Comparison of ENCODE assay signal across 1 cellular context in the genomic region with DNA sequence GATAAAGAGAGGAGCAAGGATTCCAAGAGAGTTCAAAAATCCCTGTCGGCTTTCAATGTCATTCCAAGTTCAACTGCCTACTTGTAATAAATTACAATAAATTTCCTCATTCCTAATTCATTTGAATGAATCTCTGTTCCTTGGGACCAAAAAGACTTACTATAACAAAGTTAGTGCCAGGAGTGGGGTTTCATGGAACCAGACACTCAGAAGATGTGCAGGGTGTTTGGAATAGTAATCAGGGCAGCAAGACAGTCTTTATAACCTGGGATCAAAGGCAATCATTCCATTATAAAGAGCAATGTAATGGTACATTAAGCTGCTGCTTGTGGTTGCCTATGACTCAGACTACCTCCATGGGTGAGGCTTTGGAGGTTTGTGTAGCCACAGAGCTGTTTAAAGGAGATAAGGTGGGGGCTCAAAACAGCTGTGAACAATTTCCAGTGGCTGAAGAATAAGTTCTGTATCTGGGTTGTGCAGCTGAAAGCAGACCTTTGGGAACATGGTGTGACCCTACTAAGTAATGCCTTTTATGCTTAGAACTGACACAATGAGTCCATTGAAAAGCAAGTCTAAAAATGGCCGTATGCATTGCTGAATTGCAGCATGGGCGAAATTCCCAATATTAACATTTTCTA.
A peak's percentile ranks its signal among the peaks of the same experiment; 100 is the strongest.
TF ChIP-seq lines count a peak whose summit lies in the region.

No MANE protein-coding gene starts in this region.

TF ChIP-seq in K562, 482 proteins besides CTCF, POLR2A, EP300 and RAD21 (continued from another document and continues in another):
- TF ChIP-seq, protein P1, sequence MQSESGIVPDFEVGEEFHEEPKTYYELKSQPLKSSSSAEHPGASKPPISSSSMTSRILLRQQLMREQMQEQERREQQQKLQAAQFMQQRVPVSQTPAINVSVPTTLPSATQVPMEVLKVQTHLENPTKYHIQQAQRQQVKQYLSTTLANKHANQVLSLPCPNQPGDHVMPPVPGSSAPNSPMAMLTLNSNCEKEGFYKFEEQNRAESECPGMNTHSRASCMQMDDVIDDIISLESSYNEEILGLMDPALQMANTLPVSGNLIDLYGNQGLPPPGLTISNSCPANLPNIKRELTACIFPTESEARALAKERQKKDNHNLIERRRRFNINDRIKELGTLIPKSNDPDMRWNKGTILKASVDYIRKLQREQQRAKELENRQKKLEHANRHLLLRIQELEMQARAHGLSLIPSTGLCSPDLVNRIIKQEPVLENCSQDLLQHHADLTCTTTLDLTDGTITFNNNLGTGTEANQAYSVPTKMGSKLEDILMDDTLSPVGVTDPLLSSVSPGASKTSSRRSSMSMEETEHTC (IDR thresholded peaks at IDR 0.05), result no peak
- no peak for TF ChIP-seq RCOR1 (IDR thresholded peaks at IDR 0.05; ENCODE audit: borderline replicate concordance in 1 of 2, low read depth in 2 of 2, low read length in 2 of 2)
- TF ChIP-seq, protein P2, sequence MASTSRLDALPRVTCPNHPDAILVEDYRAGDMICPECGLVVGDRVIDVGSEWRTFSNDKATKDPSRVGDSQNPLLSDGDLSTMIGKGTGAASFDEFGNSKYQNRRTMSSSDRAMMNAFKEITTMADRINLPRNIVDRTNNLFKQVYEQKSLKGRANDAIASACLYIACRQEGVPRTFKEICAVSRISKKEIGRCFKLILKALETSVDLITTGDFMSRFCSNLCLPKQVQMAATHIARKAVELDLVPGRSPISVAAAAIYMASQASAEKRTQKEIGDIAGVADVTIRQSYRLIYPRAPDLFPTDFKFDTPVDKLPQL (IDR thresholded peaks at IDR 0.05; ENCODE audit: extremely low read depth, insufficient read length), result no peak
- TF ChIP-seq NR2F6 (CRISPR knock-in tag; IDR thresholded peaks at IDR 0.05), result no peak
- TF ChIP-seq HMG20A (CRISPR knock-in tag; conservative IDR thresholded peaks at IDR 0.05), result no peak
- TF ChIP-seq ZNF24 (IDR thresholded peaks at IDR 0.05), result no peak
- TF ChIP-seq ZNF436 (CRISPR knock-in tag; IDR thresholded peaks at IDR 0.05), result no peak
- no peak for TF ChIP-seq NUFIP1 (IDR thresholded peaks at IDR 0.05; ENCODE audit: partially characterized antibody)
- no peak for TF ChIP-seq RBM34 (IDR thresholded peaks at IDR 0.05; ENCODE audit: borderline replicate concordance, insufficient read depth, low read length)
- TF ChIP-seq, protein P3, sequence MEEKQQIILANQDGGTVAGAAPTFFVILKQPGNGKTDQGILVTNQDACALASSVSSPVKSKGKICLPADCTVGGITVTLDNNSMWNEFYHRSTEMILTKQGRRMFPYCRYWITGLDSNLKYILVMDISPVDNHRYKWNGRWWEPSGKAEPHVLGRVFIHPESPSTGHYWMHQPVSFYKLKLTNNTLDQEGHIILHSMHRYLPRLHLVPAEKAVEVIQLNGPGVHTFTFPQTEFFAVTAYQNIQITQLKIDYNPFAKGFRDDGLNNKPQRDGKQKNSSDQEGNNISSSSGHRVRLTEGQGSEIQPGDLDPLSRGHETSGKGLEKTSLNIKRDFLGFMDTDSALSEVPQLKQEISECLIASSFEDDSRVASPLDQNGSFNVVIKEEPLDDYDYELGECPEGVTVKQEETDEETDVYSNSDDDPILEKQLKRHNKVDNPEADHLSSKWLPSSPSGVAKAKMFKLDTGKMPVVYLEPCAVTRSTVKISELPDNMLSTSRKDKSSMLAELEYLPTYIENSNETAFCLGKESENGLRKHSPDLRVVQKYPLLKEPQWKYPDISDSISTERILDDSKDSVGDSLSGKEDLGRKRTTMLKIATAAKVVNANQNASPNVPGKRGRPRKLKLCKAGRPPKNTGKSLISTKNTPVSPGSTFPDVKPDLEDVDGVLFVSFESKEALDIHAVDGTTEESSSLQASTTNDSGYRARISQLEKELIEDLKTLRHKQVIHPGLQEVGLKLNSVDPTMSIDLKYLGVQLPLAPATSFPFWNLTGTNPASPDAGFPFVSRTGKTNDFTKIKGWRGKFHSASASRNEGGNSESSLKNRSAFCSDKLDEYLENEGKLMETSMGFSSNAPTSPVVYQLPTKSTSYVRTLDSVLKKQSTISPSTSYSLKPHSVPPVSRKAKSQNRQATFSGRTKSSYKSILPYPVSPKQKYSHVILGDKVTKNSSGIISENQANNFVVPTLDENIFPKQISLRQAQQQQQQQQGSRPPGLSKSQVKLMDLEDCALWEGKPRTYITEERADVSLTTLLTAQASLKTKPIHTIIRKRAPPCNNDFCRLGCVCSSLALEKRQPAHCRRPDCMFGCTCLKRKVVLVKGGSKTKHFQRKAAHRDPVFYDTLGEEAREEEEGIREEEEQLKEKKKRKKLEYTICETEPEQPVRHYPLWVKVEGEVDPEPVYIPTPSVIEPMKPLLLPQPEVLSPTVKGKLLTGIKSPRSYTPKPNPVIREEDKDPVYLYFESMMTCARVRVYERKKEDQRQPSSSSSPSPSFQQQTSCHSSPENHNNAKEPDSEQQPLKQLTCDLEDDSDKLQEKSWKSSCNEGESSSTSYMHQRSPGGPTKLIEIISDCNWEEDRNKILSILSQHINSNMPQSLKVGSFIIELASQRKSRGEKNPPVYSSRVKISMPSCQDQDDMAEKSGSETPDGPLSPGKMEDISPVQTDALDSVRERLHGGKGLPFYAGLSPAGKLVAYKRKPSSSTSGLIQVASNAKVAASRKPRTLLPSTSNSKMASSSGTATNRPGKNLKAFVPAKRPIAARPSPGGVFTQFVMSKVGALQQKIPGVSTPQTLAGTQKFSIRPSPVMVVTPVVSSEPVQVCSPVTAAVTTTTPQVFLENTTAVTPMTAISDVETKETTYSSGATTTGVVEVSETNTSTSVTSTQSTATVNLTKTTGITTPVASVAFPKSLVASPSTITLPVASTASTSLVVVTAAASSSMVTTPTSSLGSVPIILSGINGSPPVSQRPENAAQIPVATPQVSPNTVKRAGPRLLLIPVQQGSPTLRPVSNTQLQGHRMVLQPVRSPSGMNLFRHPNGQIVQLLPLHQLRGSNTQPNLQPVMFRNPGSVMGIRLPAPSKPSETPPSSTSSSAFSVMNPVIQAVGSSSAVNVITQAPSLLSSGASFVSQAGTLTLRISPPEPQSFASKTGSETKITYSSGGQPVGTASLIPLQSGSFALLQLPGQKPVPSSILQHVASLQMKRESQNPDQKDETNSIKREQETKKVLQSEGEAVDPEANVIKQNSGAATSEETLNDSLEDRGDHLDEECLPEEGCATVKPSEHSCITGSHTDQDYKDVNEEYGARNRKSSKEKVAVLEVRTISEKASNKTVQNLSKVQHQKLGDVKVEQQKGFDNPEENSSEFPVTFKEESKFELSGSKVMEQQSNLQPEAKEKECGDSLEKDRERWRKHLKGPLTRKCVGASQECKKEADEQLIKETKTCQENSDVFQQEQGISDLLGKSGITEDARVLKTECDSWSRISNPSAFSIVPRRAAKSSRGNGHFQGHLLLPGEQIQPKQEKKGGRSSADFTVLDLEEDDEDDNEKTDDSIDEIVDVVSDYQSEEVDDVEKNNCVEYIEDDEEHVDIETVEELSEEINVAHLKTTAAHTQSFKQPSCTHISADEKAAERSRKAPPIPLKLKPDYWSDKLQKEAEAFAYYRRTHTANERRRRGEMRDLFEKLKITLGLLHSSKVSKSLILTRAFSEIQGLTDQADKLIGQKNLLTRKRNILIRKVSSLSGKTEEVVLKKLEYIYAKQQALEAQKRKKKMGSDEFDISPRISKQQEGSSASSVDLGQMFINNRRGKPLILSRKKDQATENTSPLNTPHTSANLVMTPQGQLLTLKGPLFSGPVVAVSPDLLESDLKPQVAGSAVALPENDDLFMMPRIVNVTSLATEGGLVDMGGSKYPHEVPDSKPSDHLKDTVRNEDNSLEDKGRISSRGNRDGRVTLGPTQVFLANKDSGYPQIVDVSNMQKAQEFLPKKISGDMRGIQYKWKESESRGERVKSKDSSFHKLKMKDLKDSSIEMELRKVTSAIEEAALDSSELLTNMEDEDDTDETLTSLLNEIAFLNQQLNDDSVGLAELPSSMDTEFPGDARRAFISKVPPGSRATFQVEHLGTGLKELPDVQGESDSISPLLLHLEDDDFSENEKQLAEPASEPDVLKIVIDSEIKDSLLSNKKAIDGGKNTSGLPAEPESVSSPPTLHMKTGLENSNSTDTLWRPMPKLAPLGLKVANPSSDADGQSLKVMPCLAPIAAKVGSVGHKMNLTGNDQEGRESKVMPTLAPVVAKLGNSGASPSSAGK (IDR thresholded peaks at IDR 0.05), result no peak
- TF ChIP-seq RAD51 (IDR thresholded peaks at IDR 0.05; ENCODE audit: borderline replicate concordance, low read depth), result no peak; the same call in 1 of the 2 replicates
- TF ChIP-seq CXXC5 (CRISPR knock-in tag; IDR thresholded peaks at IDR 0.05), result no peak
- TF ChIP-seq, protein P4, sequence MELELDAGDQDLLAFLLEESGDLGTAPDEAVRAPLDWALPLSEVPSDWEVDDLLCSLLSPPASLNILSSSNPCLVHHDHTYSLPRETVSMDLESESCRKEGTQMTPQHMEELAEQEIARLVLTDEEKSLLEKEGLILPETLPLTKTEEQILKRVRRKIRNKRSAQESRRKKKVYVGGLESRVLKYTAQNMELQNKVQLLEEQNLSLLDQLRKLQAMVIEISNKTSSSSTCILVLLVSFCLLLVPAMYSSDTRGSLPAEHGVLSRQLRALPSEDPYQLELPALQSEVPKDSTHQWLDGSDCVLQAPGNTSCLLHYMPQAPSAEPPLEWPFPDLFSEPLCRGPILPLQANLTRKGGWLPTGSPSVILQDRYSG (tag; conservative IDR thresholded peaks at IDR 0.05; ENCODE audit: low read depth), result no peak
- no peak for TF ChIP-seq FOXP1 (CRISPR knock-in tag; IDR thresholded peaks at IDR 0.05)
- TF ChIP-seq, protein P5, sequence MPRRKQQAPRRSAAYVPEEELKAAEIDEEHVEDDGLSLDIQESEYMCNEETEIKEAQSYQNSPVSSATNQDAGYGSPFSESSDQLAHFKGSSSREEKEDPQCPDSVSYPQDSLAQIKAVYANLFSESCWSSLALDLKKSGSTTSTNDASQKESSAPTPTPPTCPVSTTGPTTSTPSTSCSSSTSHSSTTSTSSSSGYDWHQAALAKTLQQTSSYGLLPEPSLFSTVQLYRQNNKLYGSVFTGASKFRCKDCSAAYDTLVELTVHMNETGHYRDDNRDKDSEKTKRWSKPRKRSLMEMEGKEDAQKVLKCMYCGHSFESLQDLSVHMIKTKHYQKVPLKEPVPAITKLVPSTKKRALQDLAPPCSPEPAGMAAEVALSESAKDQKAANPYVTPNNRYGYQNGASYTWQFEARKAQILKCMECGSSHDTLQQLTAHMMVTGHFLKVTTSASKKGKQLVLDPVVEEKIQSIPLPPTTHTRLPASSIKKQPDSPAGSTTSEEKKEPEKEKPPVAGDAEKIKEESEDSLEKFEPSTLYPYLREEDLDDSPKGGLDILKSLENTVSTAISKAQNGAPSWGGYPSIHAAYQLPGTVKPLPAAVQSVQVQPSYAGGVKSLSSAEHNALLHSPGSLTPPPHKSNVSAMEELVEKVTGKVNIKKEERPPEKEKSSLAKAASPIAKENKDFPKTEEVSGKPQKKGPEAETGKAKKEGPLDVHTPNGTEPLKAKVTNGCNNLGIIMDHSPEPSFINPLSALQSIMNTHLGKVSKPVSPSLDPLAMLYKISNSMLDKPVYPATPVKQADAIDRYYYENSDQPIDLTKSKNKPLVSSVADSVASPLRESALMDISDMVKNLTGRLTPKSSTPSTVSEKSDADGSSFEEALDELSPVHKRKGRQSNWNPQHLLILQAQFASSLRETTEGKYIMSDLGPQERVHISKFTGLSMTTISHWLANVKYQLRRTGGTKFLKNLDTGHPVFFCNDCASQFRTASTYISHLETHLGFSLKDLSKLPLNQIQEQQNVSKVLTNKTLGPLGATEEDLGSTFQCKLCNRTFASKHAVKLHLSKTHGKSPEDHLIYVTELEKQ (CRISPR knock-in tag; IDR thresholded peaks at IDR 0.05), result no peak
- TF ChIP-seq STAT5A (IDR thresholded peaks at IDR 0.05; ENCODE audit: borderline replicate concordance, low read length), result peak; percentile 86
- TF ChIP-seq, protein P6, sequence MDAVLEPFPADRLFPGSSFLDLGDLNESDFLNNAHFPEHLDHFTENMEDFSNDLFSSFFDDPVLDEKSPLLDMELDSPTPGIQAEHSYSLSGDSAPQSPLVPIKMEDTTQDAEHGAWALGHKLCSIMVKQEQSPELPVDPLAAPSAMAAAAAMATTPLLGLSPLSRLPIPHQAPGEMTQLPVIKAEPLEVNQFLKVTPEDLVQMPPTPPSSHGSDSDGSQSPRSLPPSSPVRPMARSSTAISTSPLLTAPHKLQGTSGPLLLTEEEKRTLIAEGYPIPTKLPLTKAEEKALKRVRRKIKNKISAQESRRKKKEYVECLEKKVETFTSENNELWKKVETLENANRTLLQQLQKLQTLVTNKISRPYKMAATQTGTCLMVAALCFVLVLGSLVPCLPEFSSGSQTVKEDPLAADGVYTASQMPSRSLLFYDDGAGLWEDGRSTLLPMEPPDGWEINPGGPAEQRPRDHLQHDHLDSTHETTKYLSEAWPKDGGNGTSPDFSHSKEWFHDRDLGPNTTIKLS (IDR thresholded peaks at IDR 0.05; ENCODE audit: borderline replicate concordance, low read depth), result no peak
- TF ChIP-seq ZNF41 (CRISPR knock-in tag; conservative IDR thresholded peaks at IDR 0.05), result no peak
- TF ChIP-seq ZC3H4 (CRISPR knock-in tag; IDR thresholded peaks at IDR 0.05; ENCODE audit: borderline replicate concordance), result no peak
- no peak for TF ChIP-seq ZNF668 (CRISPR knock-in tag; IDR thresholded peaks at IDR 0.05)
- no peak for TF ChIP-seq GATAD2B (IDR thresholded peaks at IDR 0.05; ENCODE audit: borderline replicate concordance)
- no peak for TF ChIP-seq NFYB (IDR thresholded peaks at IDR 0.05; ENCODE audit: extremely low read depth, insufficient read length)
- TF ChIP-seq KHSRP (IDR thresholded peaks at IDR 0.05), result no peak
- TF ChIP-seq, protein P7, sequence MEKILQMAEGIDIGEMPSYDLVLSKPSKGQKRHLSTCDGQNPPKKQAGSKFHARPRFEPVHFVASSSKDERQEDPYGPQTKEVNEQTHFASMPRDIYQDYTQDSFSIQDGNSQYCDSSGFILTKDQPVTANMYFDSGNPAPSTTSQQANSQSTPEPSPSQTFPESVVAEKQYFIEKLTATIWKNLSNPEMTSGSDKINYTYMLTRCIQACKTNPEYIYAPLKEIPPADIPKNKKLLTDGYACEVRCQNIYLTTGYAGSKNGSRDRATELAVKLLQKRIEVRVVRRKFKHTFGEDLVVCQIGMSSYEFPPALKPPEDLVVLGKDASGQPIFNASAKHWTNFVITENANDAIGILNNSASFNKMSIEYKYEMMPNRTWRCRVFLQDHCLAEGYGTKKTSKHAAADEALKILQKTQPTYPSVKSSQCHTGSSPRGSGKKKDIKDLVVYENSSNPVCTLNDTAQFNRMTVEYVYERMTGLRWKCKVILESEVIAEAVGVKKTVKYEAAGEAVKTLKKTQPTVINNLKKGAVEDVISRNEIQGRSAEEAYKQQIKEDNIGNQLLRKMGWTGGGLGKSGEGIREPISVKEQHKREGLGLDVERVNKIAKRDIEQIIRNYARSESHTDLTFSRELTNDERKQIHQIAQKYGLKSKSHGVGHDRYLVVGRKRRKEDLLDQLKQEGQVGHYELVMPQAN (IDR thresholded peaks at IDR 0.05; ENCODE audit: borderline replicate concordance), result no peak
- TF ChIP-seq MYBL2 (IDR thresholded peaks at IDR 0.05; ENCODE audit: low read depth), result no peak
- TF ChIP-seq MYBL2 (CRISPR knock-in tag; IDR thresholded peaks at IDR 0.05; ENCODE audit: borderline replicate concordance), result no peak
- TF ChIP-seq RFX1 (IDR thresholded peaks at IDR 0.05), result no peak
- TF ChIP-seq ZNF23 (CRISPR knock-in tag; IDR thresholded peaks at IDR 0.05), result no peak
- TF ChIP-seq, protein P8, sequence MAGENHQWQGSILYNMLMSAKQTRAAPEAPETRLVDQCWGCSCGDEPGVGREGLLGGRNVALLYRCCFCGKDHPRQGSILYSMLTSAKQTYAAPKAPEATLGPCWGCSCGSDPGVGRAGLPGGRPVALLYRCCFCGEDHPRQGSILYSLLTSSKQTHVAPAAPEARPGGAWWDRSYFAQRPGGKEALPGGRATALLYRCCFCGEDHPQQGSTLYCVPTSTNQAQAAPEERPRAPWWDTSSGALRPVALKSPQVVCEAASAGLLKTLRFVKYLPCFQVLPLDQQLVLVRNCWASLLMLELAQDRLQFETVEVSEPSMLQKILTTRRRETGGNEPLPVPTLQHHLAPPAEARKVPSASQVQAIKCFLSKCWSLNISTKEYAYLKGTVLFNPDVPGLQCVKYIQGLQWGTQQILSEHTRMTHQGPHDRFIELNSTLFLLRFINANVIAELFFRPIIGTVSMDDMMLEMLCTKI (IDR thresholded peaks at IDR 0.05; ENCODE audit: partially characterized antibody), result no peak
